ENCODE assay signal across 23 cellular contexts in genomic region chr2:101401316-101401660, GRCh38. TPM values are rescaled to one million over a fixed set of nuclear protein-coding genes. Genes with fewer than 3 reads are reported as not detected.
"Had no signal": no experiment of that assay in that cellular context is flagged by ENCODE, and none has a peak within 500 bp of the region (broad histone marks: within the 10 kb centered on the region; RNA-seq: fewer than 3 reads in every experiment).

No MANE protein-coding gene starts in this region.

- H3K4me3 ChIP-seq: breast epithelium, coronary artery, left ventricle myocardium inferior, neural progenitor cell, smooth muscle cell, thyroid gland had no signal

- H3K27ac ChIP-seq: breast epithelium, coronary artery, foreskin keratinocyte, left ventricle myocardium inferior, neural progenitor cell, thyroid gland had no signal

- H3K36me3 Mint-ChIP-seq: activated naive CD4-positive, alpha-beta T cell treated with anti-CD3 and anti-CD28 coated beads, Interleukin-2, amount 10 ng/mL, durations not matched to agents 7 days and 5 days; neural progenitor cell had no signal

- H3K27me3 ChIP-seq: breast epithelium, foreskin keratinocyte, neural progenitor cell, thyroid gland had no signal

- H3K36me3 ChIP-seq: breast epithelium, left ventricle myocardium inferior, neural progenitor cell, thyroid gland had no signal

- DNase-seq: activated CD4-positive, alpha-beta T cell treated with anti-CD3 and anti-CD28 coated beads, Interleukin-2, amount 10 ng/mL, durations not matched to agents 24 days and 14 days; activated CD8-positive, alpha-beta memory T cell treated with anti-CD3 and anti-CD28 coated beads, Interleukin-2, amount 50 U/mL, for 4 hours; activated CD8-positive, alpha-beta T cell treated with anti-CD3 and anti-CD28 coated beads for 36 hours; activated effector memory CD4-positive, alpha-beta T cell treated with Interleukin-2 at 50 U/mL for 16 hours; activated naive CD4-positive, alpha-beta T cell treated with anti-CD3 and anti-CD28 coated beads, Interleukin-2, amount 10 ng/mL, durations not matched to agents 7 days and 5 days; activated naive CD8-positive, alpha-beta T cell treated with anti-CD3 and anti-CD28 coated beads, Interleukin-2, amount 50 U/mL, for 24 hours; activated T-cell treated with anti-CD3 and anti-CD28 coated beads, Interleukin-2, amount 50 U/mL, for 48 hours; anterior cingulate cortex; foreskin keratinocyte; left ventricle myocardium inferior; mammary epithelial cell; stimulated activated CD4-positive, alpha-beta T cell treated with anti-CD3 and anti-CD28 coated beads, Interleukin-4, amount 100 ng/mL, for 1 hour; T-helper 9 cell had no signal

- H3K27ac Mint-ChIP-seq: activated CD4-positive, alpha-beta T cell treated with anti-CD3 and anti-CD28 coated beads, Interleukin-2, amount 10 ng/mL, durations not matched to agents 24 days and 14 days; activated CD8-positive, alpha-beta T cell treated with anti-CD3 and anti-CD28 coated beads for 36 hours; activated naive CD4-positive, alpha-beta T cell treated with anti-CD3 and anti-CD28 coated beads, Interleukin-2, amount 10 ng/mL, durations not matched to agents 7 days and 5 days; activated naive CD8-positive, alpha-beta T cell treated with anti-CD3 and anti-CD28 coated beads, Interleukin-2, amount 50 U/mL, for 24 hours; neural progenitor cell had no signal

- ATAC-seq: activated CD8-positive, alpha-beta T cell treated with anti-CD3 and anti-CD28 coated beads for 36 hours; activated naive CD8-positive, alpha-beta T cell treated with anti-CD3 and anti-CD28 coated beads, Interleukin-2, amount 50 U/mL, for 24 hours; foreskin keratinocyte; sciatic nerve had no signal

- H3K4me3 Mint-ChIP-seq: activated CD4-positive, alpha-beta T cell treated with anti-CD3 and anti-CD28 coated beads, Interleukin-2, amount 10 ng/mL, durations not matched to agents 24 days and 14 days; activated CD8-positive, alpha-beta T cell treated with anti-CD3 and anti-CD28 coated beads for 36 hours; activated naive CD4-positive, alpha-beta T cell treated with anti-CD3 and anti-CD28 coated beads, Interleukin-2, amount 10 ng/mL, durations not matched to agents 7 days and 5 days; activated naive CD8-positive, alpha-beta T cell treated with anti-CD3 and anti-CD28 coated beads, Interleukin-2, amount 50 U/mL, for 24 hours had no signal

- H3K9me3 Mint-ChIP-seq: activated CD4-positive, alpha-beta T cell treated with anti-CD3 and anti-CD28 coated beads, Interleukin-2, amount 10 ng/mL, durations not matched to agents 24 days and 14 days; activated CD8-positive, alpha-beta T cell treated with anti-CD3 and anti-CD28 coated beads for 36 hours; activated naive CD4-positive, alpha-beta T cell treated with anti-CD3 and anti-CD28 coated beads, Interleukin-2, amount 10 ng/mL, durations not matched to agents 7 days and 5 days; activated naive CD8-positive, alpha-beta T cell treated with anti-CD3 and anti-CD28 coated beads, Interleukin-2, amount 50 U/mL, for 24 hours; neural progenitor cell had no signal

- H3K4me1 ChIP-seq: breast epithelium, left ventricle myocardium inferior had no signal

- H3K9me3 ChIP-seq: breast epithelium, left ventricle myocardium inferior, thyroid gland had no signal

RNA-seq across cellular contexts. Expression of gene CREG2, which starts 14.0 kb away (rescaled TPM):
- total RNA-seq: activated CD4-positive, alpha-beta T cell treated with anti-CD3 and anti-CD28 coated beads, Interleukin-2, amount 10 ng/mL, durations not matched to agents 24 days and 14 days; activated CD8-positive, alpha-beta T cell treated with anti-CD3 and anti-CD28 coated beads for 36 hours; epithelial cell of proximal tubule; left ventricle myocardium inferior; mononuclear cell; osteocyte; sciatic nerve; subcutaneous adipose tissue; thyroid gland had no signal
